1 cellular context compared by ENCODE assay signal in genomic region chr19:51904331-51905165, GRCh38.
A peak's percentile ranks its signal among the peaks of the same experiment; 100 is the strongest.
TF ChIP-seq lines count a peak whose summit lies in the region.

TSS of gene ZNF649 (minus strand) at chr19:51905017. CDS start at chr19:51900107, 4,910 bp downstream.

TF ChIP-seq in GM12878, 131 proteins besides CTCF, POLR2A, EP300 and RAD21 (continued from another document):
- TF ChIP-seq MEF2B (IDR thresholded peaks at IDR 0.05; ENCODE audit: partially characterized antibody, poor library complexity, severe bottlenecking) (no peak), SPI1 (IDR thresholded peaks at IDR 0.05; ENCODE audit: borderline replicate concordance, insufficient read depth, low read depth, low read length) (no peak), STAT1 (conservative IDR thresholded peaks at IDR 0.05) (no peak), BCL11A (IDR thresholded peaks at IDR 0.05; ENCODE audit: low read depth, low read length) (0 out of 2 replicates have a peak, but pooled peaks have one; percentile 3), NFIC (IDR thresholded peaks at IDR 0.05; ENCODE audit: low read depth, low read length) (no peak), ZNF207 (IDR thresholded peaks at IDR 0.05; ENCODE audit: borderline replicate concordance) (peak; percentile 80), MAX (IDR thresholded peaks at IDR 0.05; ENCODE audit: low read depth, low read length) (no peak), CBX5 (IDR thresholded peaks at IDR 0.05; ENCODE audit: low read depth) (0 out of 2 replicates have a peak, but pooled peaks have one; percentile 46), GABPA (IDR thresholded peaks at IDR 0.05; ENCODE audit: low read depth) (no peak), DPF2 (IDR thresholded peaks at IDR 0.05) (no peak), ZBTB4 (CRISPR knock-in tag; IDR thresholded peaks at IDR 0.05) (no peak)
